13 cellular contexts compared by ENCODE assay signal in genomic region chr12:42420385-42420784, GRCh38.
DNase-seq lines count a peak whose midpoint lies in the region; ATAC-seq, FAIRE-seq and TF ChIP-seq lines count a peak whose summit lies in the region.
"Had no signal": no experiment of that assay in that cellular context is flagged by ENCODE, and none has a peak within 500 bp of the region (broad histone marks: within the 10 kb centered on the region; RNA-seq: fewer than 3 reads in every experiment).

No MANE protein-coding gene starts in this region.

- TF ChIP-seq RAD21 in K562 (CRISPR knock-in tag; conservative IDR thresholded peaks at IDR 0.05 in 1 of 2, IDR thresholded peaks at IDR 0.05 in 1 of 2): no peak

- CTCF ChIA-PET in K562 (lab: Yijun Ruan, JAX; ENCODE audit: low intra/inter-chr PET ratio): no interaction called here

- intact Hi-C loops in K562 (cut with micrococcal nuclease): no loop called here

- TF ChIP-seq CTCF in K562 (IDR thresholded peaks at IDR 0.05 in 2 of 3, conservative IDR thresholded peaks at IDR 0.05 in 1 of 3; ENCODE audit: insufficient read depth in 2 of 3, low read depth in 1 of 3, low read length in 3 of 3) (no peak), Peyer's patch (IDR thresholded peaks at IDR 0.05) (no peak), suprapubic skin (IDR thresholded peaks at IDR 0.05) (no peak)

- TF ChIP-seq POLR2A in K562 (conservative IDR thresholded peaks at IDR 0.05) (no peak), erythroblast (IDR thresholded peaks at IDR 0.05; ENCODE audit: low read length) (no peak), Peyer's patch (IDR thresholded peaks at IDR 0.05) (no peak), suprapubic skin (IDR thresholded peaks at IDR 0.05) (no peak)

- H4K20me1 ChIP-seq in K562 (replicated peaks; ENCODE audit: control insufficient read depth, insufficient read depth, low read length): no peaks in the 10 kb centered on the region

- no TSS peak for BruUV-seq in K562 (replicated peaks; lab: Mats Ljungman, UMichigan)

- H3K9me3 ChIP-seq in K562 (replicated peaks; ENCODE audit: control insufficient read depth, insufficient read depth, low read depth, low read length) (no peaks in the 10 kb centered on the region), Peyer's patch (no peaks in the 10 kb centered on the region), suprapubic skin (no peaks in the 10 kb centered on the region)

- TF ChIP-seq EP300 in K562 (IDR thresholded peaks at IDR 0.05; ENCODE audit: low read length) (no peak), suprapubic skin (IDR thresholded peaks at IDR 0.05) (no peak)

- in situ Hi-C loops in K562 (cut with MboI): no loop called here

- FAIRE-seq in K562 (lab: Jason Lieb, UNC): no peak
- FAIRE-seq: A204.1 had no signal

- peaks cover 13 to 42% of the 10 kb centered on the region in 2 experiments for H3K4me1 ChIP-seq in K562 (replicated peaks in 1 of 2; ENCODE audit: control insufficient read depth in 2 of 2, insufficient read depth in 2 of 2, low read length in 2 of 2)
- H3K4me1 ChIP-seq in Peyer's patch: no peaks in the 10 kb centered on the region
- peaks cover 6% of the 10 kb centered on the region for H3K4me1 ChIP-seq in suprapubic skin

- ATAC-seq in K562 (peak; percentile 31), HG02970 (IDR thresholded peaks at IDR 0.05; ENCODE audit: low FRiP score, unreplicated experiment) (no peak)

- H3K9ac ChIP-seq in K562 (ENCODE audit: insufficient read depth in 1 of 2, low read depth in 2 of 2, low read length in 2 of 2): no peak overlapping the region; a peak in 1 of 4 replicates

- no peak overlapping the region for H2AFZ ChIP-seq in K562 (ENCODE audit: low read depth, low read length)

- POLR2A ChIA-PET in K562 (lab: Yijun Ruan, JAX): interaction anchor here (0.9 kb wide), 1 partner anchor 13 kb away, joined by 3 read pairs; no protein-coding TSS in a partner anchor

- H3K36me3 ChIP-seq in K562 (ENCODE audit: control insufficient read depth, insufficient read depth, low read length) (peaks cover 7% of the 10 kb centered on the region; the same call in 1 of the 3 replicates), Peyer's patch (no peaks in the 10 kb centered on the region), suprapubic skin (no peaks in the 10 kb centered on the region)

- no peak overlapping the region for H3K4me2 ChIP-seq in K562 (ENCODE audit: insufficient read depth, low read length)

- H3K4me3 ChIP-seq in K562 (no peak overlapping the region), Peyer's patch (no peak overlapping the region), suprapubic skin (no peak overlapping the region)

- DNase-seq in CMK (ENCODE audit: low read depth): peak; percentile 18
- DNase-seq in OCI-M1 (lab: John Stamatoyannopoulos, UW): peak; percentile 67
- DNase-seq in K562 (ENCODE audit: extremely low read depth in 1 of 4, low spot score in 3 of 4): peak in 1 of 4 experiments; percentile 62
- peak; percentile 9 for DNase-seq in erythroblast (lab: John Stamatoyannopoulos, UW)
- no peak for DNase-seq in Peyer's patch
- DNase-seq in suprapubic skin (ENCODE audit: low spot score in 2 of 2): no peak
- DNase-seq: Calu3, DMS 273 treated with DMSO at 0.1 percent for 48 hours, HCEC 1CT, HFFc6 had no signal

- H3K27me3 ChIP-seq in K562 (ENCODE audit: control insufficient read depth in 2 of 2, insufficient read depth in 2 of 2, low read length in 2 of 2) (no peaks in the 10 kb centered on the region), Peyer's patch (no peaks in the 10 kb centered on the region), suprapubic skin (no peaks in the 10 kb centered on the region)

- no CpG with 5 or more reads among the region's 3 CpGs for WGBS in K562 (ENCODE audit: insufficient coverage, low coverage, missing lambda C conversion rate)
- WGBS in suprapubic skin: 78% methylated on average over 3 of the region's 3 CpGs

- H3K79me2 ChIP-seq in K562 (ENCODE audit: control insufficient read depth, insufficient read depth, low read length): peaks cover 10% of the 10 kb centered on the region; the same call in 2 of the 3 replicates

- H3K9me1 ChIP-seq in K562 (ENCODE audit: control insufficient read depth, insufficient read depth, low read length): no peaks in the 10 kb centered on the region

- no peak overlapping the region; the same call in 2 of the 3 replicates for H3K27ac ChIP-seq in K562 (ENCODE audit: extremely low read depth, low read depth, low read length)
- H3K27ac ChIP-seq in Peyer's patch: no peak overlapping the region
- no peak overlapping the region for H3K27ac ChIP-seq in suprapubic skin
- H3K27ac ChIP-seq: HL-60 had no signal

TF ChIP-seq in K562, 482 proteins besides CTCF, POLR2A, EP300 and RAD21:
- TF ChIP-seq KDM1A (IDR thresholded peaks at IDR 0.05) (0 out of 4 replicates have a peak, but pooled peaks of 1 of the 2 experiments have one; percentile 49), ZNF384 (IDR thresholded peaks at IDR 0.05; ENCODE audit: low read depth, low read length) (peak; percentile 44), RCOR1 (IDR thresholded peaks at IDR 0.05; ENCODE audit: borderline replicate concordance in 1 of 2, low read depth in 2 of 2, low read length in 2 of 2) (peak in 1 of 2 experiments; percentile 52; a peak in 1 of 4 replicates), CBFA2T3 (IDR thresholded peaks at IDR 0.05) (peak; percentile 59), NRF1 (conservative IDR thresholded peaks at IDR 0.05 in 1 of 2, IDR thresholded peaks at IDR 0.05 in 1 of 2) (peak; percentile 19 to 27; a peak in 1 of 4 replicates), VEZF1 (CRISPR knock-in tag; IDR thresholded peaks at IDR 0.05) (peak; percentile 36; the same call in 1 of the 2 replicates), ATF2 (CRISPR knock-in tag; IDR thresholded peaks at IDR 0.05) (no peak), ZNF280B (CRISPR knock-in tag; IDR thresholded peaks at IDR 0.05) (no peak)

Comparison
In these comparisons a context has a peak if more than half of its experiments do, and no peak if none do; other contexts are left out.
1. DNase-seq: peak in CMK (single experiment), OCI-M1 (single experiment) and erythroblast (2 of 2); none in Peyer's patch (0 of 3) and suprapubic skin (0 of 2).